Comparison of ENCODE assay signal across 8 cellular contexts in the genomic region with DNA sequence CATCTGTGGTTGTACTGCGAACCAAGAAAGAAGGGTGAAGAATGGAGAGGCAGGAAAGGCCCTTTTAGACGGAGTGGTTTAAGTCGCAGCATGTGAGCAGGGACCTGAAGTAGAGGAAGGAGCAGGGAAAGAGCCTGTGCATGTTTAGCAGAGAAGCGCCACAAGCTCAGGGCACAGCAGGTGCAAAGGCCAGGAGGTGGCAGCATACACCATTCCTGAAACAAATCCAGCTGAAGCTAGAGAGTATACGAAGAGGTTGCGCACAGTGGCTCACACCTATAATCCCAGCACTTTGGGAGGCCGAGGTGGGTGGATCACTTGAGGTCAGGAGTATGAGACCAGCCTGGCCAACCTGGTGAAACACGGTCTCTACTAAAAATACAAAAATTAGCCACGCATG. TPM values are rescaled to one million over a fixed set of nuclear protein-coding genes. Genes with fewer than 3 reads are reported as not detected.
DNase-seq lines count a peak whose midpoint lies in the region; ATAC-seq and TF ChIP-seq lines count a peak whose summit lies in the region.

No MANE protein-coding gene starts in this region.

- TF ChIP-seq EP300 in upper lobe of left lung (IDR thresholded peaks at IDR 0.05) = no peak

- peak; percentile 91 for ATAC-seq in Panc1
- peak; percentile 33 for ATAC-seq in foreskin keratinocyte
- ATAC-seq in upper lobe of left lung (ENCODE audit: low FRiP score in 2 of 2) = no peak
- ATAC-seq in HG03108 (IDR thresholded peaks at IDR 0.05; ENCODE audit: unreplicated experiment) = no peak

- H3K4me1 Mint-ChIP-seq in CD4-positive, alpha-beta memory T cell = peaks cover 0 to 15% (median 6%) of the 10 kb centered on the region in 4 donors

- WGBS in upper lobe of left lung, 2 donors = 74 to 89% methylated on average over 9 of the region's 9 CpGs

- intact Hi-C loops in Panc1 (cut with micrococcal nuclease; ENCODE audit: unreplicated experiment) = loop anchor here (5.0 kb wide), 1 partner anchor 340 kb away; no protein-coding TSS in a partner anchor
- intact Hi-C loops in CD4-positive, alpha-beta memory T cell (cut with micrococcal nuclease) = no loop called here

- H3K27ac Mint-ChIP-seq in CD4-positive, alpha-beta memory T cell = peak overlapping the region in 2 of 7 donors; percentile 4 to 94

- no peak overlapping the region for H3K27ac ChIP-seq in Panc1 (ENCODE audit: low read length)
- H3K27ac ChIP-seq in foreskin keratinocyte = no peak overlapping the region
- H3K27ac ChIP-seq in upper lobe of left lung = no peak overlapping the region
- H3K27ac ChIP-seq in CD4-positive, alpha-beta memory T cell (ENCODE audit: low read depth, low read length) = no peak overlapping the region

- H3K36me3 ChIP-seq in Panc1 (ENCODE audit: control insufficient read depth, insufficient read depth, low read length) = no peaks in the 10 kb centered on the region
- no peaks in the 10 kb centered on the region for H3K36me3 ChIP-seq in upper lobe of left lung
- H3K36me3 ChIP-seq in CD4-positive, alpha-beta memory T cell (ENCODE audit: insufficient read depth, low read length) = peaks cover 4% of the 10 kb centered on the region

- CTCF ChIA-PET in Panc1 (lab: Charles Lee) = interaction anchor here (0.9 kb wide), 1 partner anchor 9 kb away, joined by 5 read pairs; no protein-coding TSS in a partner anchor
- CTCF ChIA-PET in CD4-positive, alpha-beta memory T cell (lab: Charles Lee; ENCODE audit: partially characterized antibody) = interaction anchor here (1.4 to 1.7 kb wide), 2 partner anchors 16 to 56 kb away, joined by 4 to 5 read pairs; no protein-coding TSS in a partner anchor

- no TSS peak for BruUV-seq in Panc1 (replicated peaks; lab: Mats Ljungman, UMichigan)

- no peaks in the 10 kb centered on the region for H3K27me3 Mint-ChIP-seq in CD4-positive, alpha-beta memory T cell

- no peaks in the 10 kb centered on the region for H3K9me3 Mint-ChIP-seq in CD4-positive, alpha-beta memory T cell

- H3K36me3 Mint-ChIP-seq in CD4-positive, alpha-beta memory T cell = peaks cover 38 to 45% of the 10 kb centered on the region in 2 donors

- DNase-seq in AG09309 (ENCODE audit: low read depth) (no peak), Panc1 (ENCODE audit: low read depth, low spot score) (no peak), foreskin keratinocyte (peak in 1 of 2 donors; percentile 23), upper lobe of left lung (peak in 1 of 2 donors; percentile 29), kidney glomerular epithelial cell (lab: John Stamatoyannopoulos, UW) (no peak)
- no peak for DNase-seq in CD4-positive, alpha-beta memory T cell

- H3K4me3 ChIP-seq in AG09309 (ENCODE audit: control insufficient read depth, low read depth, low read length) (no peak overlapping the region), Panc1 (ENCODE audit: low read depth in 2 of 2, low read length in 2 of 2) (no peak overlapping the region), upper lobe of left lung (no peak overlapping the region)
- H3K4me3 ChIP-seq in CD4-positive, alpha-beta memory T cell (ENCODE audit: low read length in 2 of 2) = no peak overlapping the region

- in situ Hi-C loops in Panc1 (cut with HindIII; ENCODE audit: low pct_unique_long_range_greater_than_20kb, low sequenced_read_pairs) = no loop called here

- no peak for TF ChIP-seq POLR2A in upper lobe of left lung (IDR thresholded peaks at IDR 0.05)

- H3K27me3 ChIP-seq in Panc1 (ENCODE audit: control insufficient read depth, insufficient read depth, low read length) = no peaks in the 10 kb centered on the region
- H3K27me3 ChIP-seq in foreskin keratinocyte = no peaks in the 10 kb centered on the region
- H3K27me3 ChIP-seq in upper lobe of left lung = no peaks in the 10 kb centered on the region
- H3K27me3 ChIP-seq in CD4-positive, alpha-beta memory T cell (ENCODE audit: insufficient read depth, low read length) = no peaks in the 10 kb centered on the region

- POLR2A ChIA-PET in Panc1 (lab: Charles Lee) = interaction anchor here (0.6 kb wide), 1 partner anchor 126 kb away, joined by 3 read pairs; no protein-coding TSS in a partner anchor
- POLR2A ChIA-PET in CD4-positive, alpha-beta memory T cell (lab: Charles Lee; ENCODE audit: partially characterized antibody) = interaction anchor here (0.6 kb wide), 1 partner anchor 10 kb away, joined by 5 read pairs; no protein-coding TSS in a partner anchor

- no peak overlapping the region for H3K4me3 Mint-ChIP-seq in CD4-positive, alpha-beta memory T cell

- H3K4me1 ChIP-seq in Panc1 (ENCODE audit: control insufficient read depth, insufficient read depth, low read length) (no peaks in the 10 kb centered on the region), foreskin keratinocyte (no peaks in the 10 kb centered on the region), upper lobe of left lung (no peaks in the 10 kb centered on the region)
- H3K4me1 ChIP-seq in CD4-positive, alpha-beta memory T cell (ENCODE audit: insufficient read depth, low read length) = no peaks in the 10 kb centered on the region

- TF ChIP-seq CTCF in AG09309 (IDR thresholded peaks at IDR 0.05; ENCODE audit: control insufficient read depth, insufficient read depth, low read depth, low read length, missing control alignments) (peak; percentile 46), GM12872 (IDR thresholded peaks at IDR 0.05; ENCODE audit: insufficient read depth, low read depth, low read length) (peak; percentile 41; the same call in 2 of the 3 replicates), Panc1 (IDR thresholded peaks at IDR 0.05) (peak; percentile 72), foreskin keratinocyte (conservative IDR thresholded peaks at IDR 0.05) (peak; percentile 67), upper lobe of left lung (IDR thresholded peaks at IDR 0.05) (peak in 4 of 6 experiments; percentile 19 to 35 (median 26))

- H3K9me3 ChIP-seq in Panc1 (ENCODE audit: control insufficient read depth, insufficient read depth, low read depth, low read length) (no peaks in the 10 kb centered on the region), upper lobe of left lung (no peaks in the 10 kb centered on the region)
- no peaks in the 10 kb centered on the region for H3K9me3 ChIP-seq in CD4-positive, alpha-beta memory T cell (ENCODE audit: control insufficient read depth in 1 of 2, low read length in 2 of 2)

RNA-seq across cellular contexts. Expression of gene HELB, which starts 49.9 kb away (rescaled TPM):
- 4.9 TPM for total RNA-seq in Panc1 (2021; ENCODE audit: unreplicated experiment)
- 0.86 TPM for polyA plus RNA-seq in Panc1 (2012; ENCODE audit: insufficient read length)
- 2.5 and 3.5 TPM in 2 replicates for total RNA-seq in foreskin keratinocyte
- 0.26 and 0.28 TPM in 2 replicates for polyA plus RNA-seq in foreskin keratinocyte
- total RNA-seq in upper lobe of left lung = 10 to 100 TPM in 2 of 6 donors, 1 to 10 TPM in 4; 2.0 to 16.4 (median 4.3) TPM
- total RNA-seq in CD4-positive, alpha-beta memory T cell = 10 to 100 TPM; 64.9 to 69.0 TPM
- 10 to 100 TPM; 20.2 to 34.1 TPM for polyA plus RNA-seq in CD4-positive, alpha-beta memory T cell

Comparison
In these comparisons a context has a peak if more than half of its experiments do, and no peak if none do; other contexts are left out.
1. ATAC-seq: peak in Panc1 (single experiment) and foreskin keratinocyte (single experiment); none in upper lobe of left lung (0 of 2) and HG03108 (single experiment).
2. Peak in every context shown above with its lines, with median percentiles within 50 percentile points of each other: CTCF ChIP-seq.